ENCODE assay signal across 13 cellular contexts in genomic region chr10:3464760-3465405, GRCh38.
DNase-seq lines count a peak whose midpoint lies in the region; ATAC-seq and TF ChIP-seq lines count a peak whose summit lies in the region.
"Had no signal": no experiment of that assay in that cellular context is flagged by ENCODE, and none has a peak within 500 bp of the region (broad histone marks: within the 10 kb centered on the region; RNA-seq: fewer than 3 reads in every experiment).

No MANE protein-coding gene starts in this region.

- CTCF ChIA-PET in HEK293 (lab: Yijun Ruan, JAX) = no interaction called here

- in situ Hi-C loops in gastrocnemius medialis (cut with MboI; ENCODE audit: low sequenced_read_pairs in 4 of 4) = loop anchor here (10.0 to 25.0 kb wide), 4 partner anchors 310 to 1297 kb away; partner anchors contain the start of gene KLF6 (in 1 of the 4)

- H3K79me2 ChIP-seq in hepatocyte = no peaks in the 10 kb centered on the region

- POLR2A ChIA-PET in HEK293 (lab: Yijun Ruan, JAX) = no interaction called here

- TF ChIP-seq CTCF in HEK293 (tag by site-specific recombination; IDR thresholded peaks at IDR 0.05) = no peak
- TF ChIP-seq CTCF in hepatocyte (IDR thresholded peaks at IDR 0.05; ENCODE audit: poor library complexity) = no peak
- no peak for TF ChIP-seq CTCF in gastrocnemius medialis (IDR thresholded peaks at IDR 0.05 in 4 of 5, conservative IDR thresholded peaks at IDR 0.05 in 1 of 5)
- no peak for TF ChIP-seq CTCF in thyroid gland (IDR thresholded peaks at IDR 0.05)

- ATAC-seq in gastrocnemius medialis (no peak), GM21786 (IDR thresholded peaks at IDR 0.05; ENCODE audit: unreplicated experiment) (no peak), HG02571 (IDR thresholded peaks at IDR 0.05; ENCODE audit: unreplicated experiment) (no peak)
- no peak for ATAC-seq in activated naive CD4-positive, alpha-beta T cell treated with anti-CD3 and anti-CD28 coated beads, Interleukin-2, amount 50 U/mL, for 72 hours

- peaks cover 8% of the 10 kb centered on the region for H3K36me3 Mint-ChIP-seq in activated T-helper 2 cell treated with anti-CD3 and anti-CD28 coated beads, Interferon-gamma antibody, Interleukin-2, Interleukin-4, amounts not matched to agents 10 μg/mL and 5 μg/mL and 100 μg/mL, durations not matched to agents 14 hours and 24 hours and 36 hours (ENCODE audit: low read depth)
- H3K36me3 Mint-ChIP-seq in activated naive CD4-positive, alpha-beta T cell treated with anti-CD3 and anti-CD28 coated beads, Interleukin-2, amount 50 U/mL, for 72 hours = no peaks in the 10 kb centered on the region
- H3K36me3 Mint-ChIP-seq: activated CD4-positive, alpha-beta memory T cell treated with anti-CD3 and anti-CD28 coated beads for 36 hours had no signal

- H3K27ac Mint-ChIP-seq in activated T-helper 2 cell treated with anti-CD3 and anti-CD28 coated beads, Interferon-gamma antibody, Interleukin-2, Interleukin-4, amounts not matched to agents 10 μg/mL and 5 μg/mL and 100 μg/mL, durations not matched to agents 14 hours and 24 hours and 36 hours = peak overlapping the region; percentile 26
- H3K27ac Mint-ChIP-seq in activated naive CD4-positive, alpha-beta T cell treated with anti-CD3 and anti-CD28 coated beads, Interleukin-2, amount 50 U/mL, for 72 hours = no peak overlapping the region
- H3K27ac Mint-ChIP-seq: activated CD4-positive, alpha-beta memory T cell treated with anti-CD3 and anti-CD28 coated beads for 36 hours had no signal

- peaks cover 3% of the 10 kb centered on the region for H3K9me3 Mint-ChIP-seq in activated T-helper 2 cell treated with anti-CD3 and anti-CD28 coated beads, Interferon-gamma antibody, Interleukin-2, Interleukin-4, amounts not matched to agents 10 μg/mL and 5 μg/mL and 100 μg/mL, durations not matched to agents 14 hours and 24 hours and 36 hours
- H3K9me3 Mint-ChIP-seq in activated naive CD4-positive, alpha-beta T cell treated with anti-CD3 and anti-CD28 coated beads, Interleukin-2, amount 50 U/mL, for 72 hours = no peaks in the 10 kb centered on the region
- H3K9me3 Mint-ChIP-seq: activated CD4-positive, alpha-beta memory T cell treated with anti-CD3 and anti-CD28 coated beads for 36 hours had no signal

- H3K4me1 Mint-ChIP-seq in activated T-helper 2 cell treated with anti-CD3 and anti-CD28 coated beads, Interferon-gamma antibody, Interleukin-2, Interleukin-4, amounts not matched to agents 10 μg/mL and 5 μg/mL and 100 μg/mL, durations not matched to agents 14 hours and 24 hours and 36 hours (ENCODE audit: low read depth) = peaks cover 46% of the 10 kb centered on the region

- H3K27me3 Mint-ChIP-seq in activated T-helper 2 cell treated with anti-CD3 and anti-CD28 coated beads, Interferon-gamma antibody, Interleukin-2, Interleukin-4, amounts not matched to agents 10 μg/mL and 5 μg/mL and 100 μg/mL, durations not matched to agents 14 hours and 24 hours and 36 hours (ENCODE audit: low read depth) = no peaks in the 10 kb centered on the region
- H3K27me3 Mint-ChIP-seq: activated CD4-positive, alpha-beta memory T cell treated with anti-CD3 and anti-CD28 coated beads for 36 hours had no signal

- H4K20me1 ChIP-seq in hepatocyte (ENCODE audit: insufficient read depth, poor library complexity, severe bottlenecking) = no peaks in the 10 kb centered on the region

- no peaks in the 10 kb centered on the region for H3K36me3 ChIP-seq in HEK293 (ENCODE audit: control insufficient read depth in 2 of 2, insufficient read depth in 1 of 2, low read length in 2 of 2)
- H3K36me3 ChIP-seq in hepatocyte (replicated peaks; ENCODE audit: insufficient read depth, low read depth) = no peaks in the 10 kb centered on the region
- no peaks in the 10 kb centered on the region for H3K36me3 ChIP-seq in gastrocnemius medialis
- no peaks in the 10 kb centered on the region for H3K36me3 ChIP-seq in thyroid gland
- H3K36me3 ChIP-seq: adrenal gland had no signal

- peak overlapping the region; percentile 42 for H2AFZ ChIP-seq in hepatocyte

- peak overlapping the region; percentile 66 for H3K4me2 ChIP-seq in hepatocyte

- DNase-seq in activated T-helper 2 cell treated with anti-CD3 and anti-CD28 coated beads, Interferon-gamma antibody, Interleukin-2, Interleukin-4, amounts not matched to agents 10 μg/mL and 5 μg/mL and 100 μg/mL, durations not matched to agents 14 hours and 24 hours and 36 hours (ENCODE audit: low spot score) = no peak
- DNase-seq in hepatocyte (ENCODE audit: low spot score) (peak; percentile 27), gastrocnemius medialis (no peak), thyroid gland (no peak)
- DNase-seq in activated naive CD4-positive, alpha-beta T cell treated with anti-CD3 and anti-CD28 coated beads, Interleukin-2, amount 50 U/mL, for 72 hours (ENCODE audit: low spot score in 2 of 2) = no peak
- DNase-seq: activated CD4-positive, alpha-beta memory T cell treated with anti-CD3 and anti-CD28 coated beads for 36 hours; adrenal gland; NK-92 treated with Interleukin-12 subunit alpha and Interleukin-12 subunit beta, amount 100 ng/mL, for 24 hours; occipital lobe; T-helper 1 cell had no signal

- intact Hi-C loops in activated T-helper 2 cell treated with anti-CD3 and anti-CD28 coated beads, Interferon-gamma antibody, Interleukin-2, Interleukin-4, amounts not matched to agents 10 μg/mL and 5 μg/mL and 100 μg/mL, durations not matched to agents 14 hours and 24 hours and 36 hours (cut with micrococcal nuclease) = loop anchor here (5.0 to 10.0 kb wide), 5 partner anchors 43 to 1187 kb away; no protein-coding TSS in a partner anchor
- intact Hi-C loops in gastrocnemius medialis (cut with DNase I; ENCODE audit: low total_unique reads) (loop anchor here (5.0 kb wide), 6 partner anchors 223 to 1302 kb away; no protein-coding TSS in a partner anchor), thyroid gland (cut with DNase I) (no loop called here)

- no peaks in the 10 kb centered on the region for H3K9me3 ChIP-seq in HEK293 (ENCODE audit: control insufficient read depth, insufficient read depth, low read depth, low read length)
- no peaks in the 10 kb centered on the region for H3K9me3 ChIP-seq in hepatocyte (ENCODE audit: low read depth)
- no peaks in the 10 kb centered on the region for H3K9me3 ChIP-seq in gastrocnemius medialis
- H3K9me3 ChIP-seq in thyroid gland = no peaks in the 10 kb centered on the region
- H3K9me3 ChIP-seq: adrenal gland had no signal

- H3K9me2 ChIP-seq in hepatocyte (replicated peaks; ENCODE audit: insufficient read depth) = no peaks in the 10 kb centered on the region

- WGBS in hepatocyte (ENCODE audit: low lambda C conversion rate, missing lambda C conversion rate) = 52% methylated on average over 9 of the region's 9 CpGs
- WGBS in thyroid gland, 2 donors = 66 to 73% methylated on average over 9 of the region's 9 CpGs

- no peaks in the 10 kb centered on the region for H3K27me3 ChIP-seq in hepatocyte
- H3K27me3 ChIP-seq in gastrocnemius medialis = no peaks in the 10 kb centered on the region
- H3K27me3 ChIP-seq in thyroid gland = no peaks in the 10 kb centered on the region
- H3K27me3 ChIP-seq: adrenal gland had no signal

- TF ChIP-seq POLR2A in gastrocnemius medialis (IDR thresholded peaks at IDR 0.05) = no peak
- no peak for TF ChIP-seq POLR2A in thyroid gland (IDR thresholded peaks at IDR 0.05)

- no peak overlapping the region for H3K4me3 Mint-ChIP-seq in activated T-helper 2 cell treated with anti-CD3 and anti-CD28 coated beads, Interferon-gamma antibody, Interleukin-2, Interleukin-4, amounts not matched to agents 10 μg/mL and 5 μg/mL and 100 μg/mL, durations not matched to agents 14 hours and 24 hours and 36 hours (ENCODE audit: low read depth)
- H3K4me3 Mint-ChIP-seq: activated CD4-positive, alpha-beta memory T cell treated with anti-CD3 and anti-CD28 coated beads for 36 hours had no signal

- H3K27ac ChIP-seq in HEK293 (ENCODE audit: extremely low read depth, low read depth, low read length) (no peak overlapping the region; the same call in 1 of the 2 replicates), hepatocyte (peak overlapping the region; percentile 87), gastrocnemius medialis (peak overlapping the region; percentile 56 to 96 (median 92)), thyroid gland (peak overlapping the region in 1 of 3 donors; percentile 17)

- H3K4me1 ChIP-seq in HEK293 (ENCODE audit: control insufficient read depth, insufficient read depth, low read length) (peaks cover 15% of the 10 kb centered on the region), hepatocyte (ENCODE audit: insufficient read depth) (peaks cover 43% of the 10 kb centered on the region), gastrocnemius medialis (peaks cover 23 to 28% of the 10 kb centered on the region in 2 donors), thyroid gland (peaks cover 0 to 17% of the 10 kb centered on the region in 2 donors)

- no peak overlapping the region for H3K4me3 ChIP-seq in HEK293 (ENCODE audit: low read depth, low read length)
- H3K4me3 ChIP-seq in hepatocyte = no peak overlapping the region
- no peak overlapping the region for H3K4me3 ChIP-seq in gastrocnemius medialis
- no peak overlapping the region for H3K4me3 ChIP-seq in thyroid gland (replicated peaks in 1 of 3)
- H3K4me3 ChIP-seq: adrenal gland had no signal

TF ChIP-seq in HEK293, 187 proteins besides CTCF, POLR2A, EP300 and RAD21 (continues in another document):
- TF ChIP-seq SCRT2 (tag by site-specific recombination; IDR thresholded peaks at IDR 0.05) (peak; percentile 59; the same call in 1 of the 2 replicates), OSR2 (tag by site-specific recombination; IDR thresholded peaks at IDR 0.05) (peak; percentile 75), ZNF501 (tag by site-specific recombination; IDR thresholded peaks at IDR 0.05) (no peak), WT1 (tag by site-specific recombination; IDR thresholded peaks at IDR 0.05) (0 out of 2 replicates have a peak, but pooled peaks have one; percentile 17), ZNF639 (tag by site-specific recombination; IDR thresholded peaks at IDR 0.05) (0 out of 2 replicates have a peak, but pooled peaks have one; percentile 42)
